8 cellular contexts compared by ENCODE assay signal in the genomic region with DNA sequence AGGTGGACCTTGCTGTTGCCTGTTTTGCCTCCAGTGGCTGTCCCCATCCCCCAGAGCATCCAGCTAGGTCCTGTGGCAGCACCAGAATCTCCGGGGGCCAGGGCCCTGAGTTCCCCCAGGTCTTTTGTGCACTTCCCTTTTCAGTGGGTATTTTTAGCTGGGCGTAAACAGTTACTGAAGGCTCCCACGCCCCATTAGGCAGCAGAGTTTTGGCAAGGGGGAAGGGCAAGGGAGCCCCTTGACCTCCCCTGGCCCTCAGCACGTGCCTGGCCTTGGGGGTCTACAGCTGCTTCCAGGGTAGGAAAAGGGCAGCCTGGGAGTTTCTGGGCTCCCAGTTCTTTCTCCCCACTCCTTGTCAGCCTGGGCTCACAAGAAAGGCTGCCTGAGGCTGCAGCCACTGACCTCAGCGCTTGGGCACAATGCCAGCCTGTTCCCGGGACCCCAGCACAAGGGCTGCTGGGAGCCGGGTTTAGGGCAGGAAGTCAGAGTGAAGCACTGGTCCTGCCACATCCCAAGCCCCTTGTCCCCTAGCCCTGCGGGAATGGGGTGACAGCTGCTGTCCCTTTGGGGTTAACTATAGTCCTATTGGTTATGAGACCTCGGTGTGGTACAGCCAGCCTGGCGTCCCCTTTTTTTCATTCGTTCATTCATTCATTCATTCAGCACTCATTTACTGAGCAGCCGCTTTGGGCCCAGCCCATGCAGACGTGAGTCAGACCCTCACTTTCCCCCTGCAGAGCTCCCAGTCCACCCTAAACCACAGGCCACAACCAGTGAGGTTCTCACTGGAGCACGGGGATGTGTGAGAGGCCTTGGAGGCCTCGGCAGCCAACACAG. TPM values are rescaled to one million over a fixed set of nuclear protein-coding genes. Genes with fewer than 3 reads are reported as not detected.
DNase-seq lines count a peak whose midpoint lies in the region; ATAC-seq and TF ChIP-seq lines count a peak whose summit lies in the region.

No MANE protein-coding gene starts in this region.

- peak in 1 of 2 donors; percentile 32 for TF ChIP-seq EP300 in tibial nerve (IDR thresholded peaks at IDR 0.05)

- H3K4me3 ChIP-seq in breast epithelium, result peak overlapping the region in 1 of 3 donors; percentile 25
- H3K4me3 ChIP-seq in tibial nerve, result peak overlapping the region in 1 of 4 donors; percentile 5

- H3K36me3 ChIP-seq in breast epithelium, result no peaks in the 10 kb centered on the region
- no peaks in the 10 kb centered on the region for H3K36me3 ChIP-seq in tibial nerve

- intact Hi-C loops in breast epithelium (cut with DNase I; ENCODE audit: low total_unique reads), result no loop called here

- H3K27me3 ChIP-seq in breast epithelium, result no peaks in the 10 kb centered on the region
- H3K27me3 ChIP-seq in tibial nerve, result no peaks in the 10 kb centered on the region

- no peak for TF ChIP-seq POLR2A in breast epithelium (IDR thresholded peaks at IDR 0.05)
- TF ChIP-seq POLR2A in tibial nerve (IDR thresholded peaks at IDR 0.05), result no peak

- no peaks in the 10 kb centered on the region for H3K9me3 ChIP-seq in breast epithelium
- no peaks in the 10 kb centered on the region for H3K9me3 ChIP-seq in tibial nerve

- peak; percentile 40 for DNase-seq in activated gamma-delta T cell treated with Interleukin-2 at 50 U/mL for 16 hours
- no peak for DNase-seq in activated gamma-delta T cell (lab: John Stamatoyannopoulos, UW)
- peak; percentile 95 for DNase-seq in RPMI7951 (ENCODE audit: low read depth)
- DNase-seq in breast epithelium (ENCODE audit: low spot score in 2 of 2), result no peak
- peak; percentile 88 for DNase-seq in medulla oblongata (ENCODE audit: extremely low spot score)
- peak; percentile 48 to 53 for DNase-seq in tibial nerve (ENCODE audit: low spot score in 2 of 2)
- DNase-seq in HuH-7.5 (ENCODE audit: low spot score), result no peak

- WGBS in tibial nerve, 2 donors, result 9 to 26% methylated on average over 11 to 15 of the region's 15 CpGs

- H3K4me1 ChIP-seq in breast epithelium (peaks cover 23 to 24% of the 10 kb centered on the region in 2 donors), tibial nerve (peaks cover 0 to 98% (median 83%) of the 10 kb centered on the region in 4 donors)

- H3K27ac ChIP-seq in breast epithelium (peak overlapping the region; percentile 60 to 84), tibial nerve (peak overlapping the region; percentile 35 to 88 (median 85))

- no peak for ATAC-seq in HG03432 (IDR thresholded peaks at IDR 0.05; ENCODE audit: unreplicated experiment)

- TF ChIP-seq CTCF in breast epithelium (IDR thresholded peaks at IDR 0.05), result no peak
- TF ChIP-seq CTCF in tibial nerve (IDR thresholded peaks at IDR 0.05), result no peak

RNA-seq across cellular contexts. Expression of a gene that starts 8.4 kb away (rescaled TPM):
- 21.4 and 24.6 TPM in 2 replicates for total RNA-seq in RPMI7951 (2014; rRNA removed; shearing (Covaris generic))
- 10 to 100 TPM; 18.7 to 26.2 (median 18.7) TPM for total RNA-seq in breast epithelium
- total RNA-seq in tibial nerve, result 10 to 100 TPM; 14.9 to 56.4 (median 24.5) TPM

RNA-seq across cellular contexts. Expression of a gene that starts 22.3 kb away (rescaled TPM):
- total RNA-seq in RPMI7951 (2014; rRNA removed; shearing (Covaris generic)), result not detected in 2 replicates
- under 1 TPM in 1 of 3 donors, not detected in 2; 0.15 TPM for total RNA-seq in breast epithelium
- total RNA-seq in tibial nerve, result under 1 TPM in 1 of 4 donors, not detected in 3; 0.42 TPM

RNA-seq across cellular contexts. Expression of a gene that starts 36.1 kb away (rescaled TPM):
- not detected in 2 replicates for total RNA-seq in RPMI7951 (2014; rRNA removed; shearing (Covaris generic))
- total RNA-seq in breast epithelium, result under 1 TPM in 1 of 3 donors, not detected in 2; 0.66 TPM
- not detected for total RNA-seq in tibial nerve

RNA-seq across cellular contexts. Expression of a gene that starts 41.7 kb away (rescaled TPM):
- total RNA-seq in RPMI7951 (2014; rRNA removed; shearing (Covaris generic)), result not detected in 2 replicates
- not detected for total RNA-seq in breast epithelium
- total RNA-seq in tibial nerve, result not detected

RNA-seq across cellular contexts. Expression of a gene that starts 52.7 kb away (rescaled TPM):
- total RNA-seq in RPMI7951 (2014; rRNA removed; shearing (Covaris generic)), result 14.3 and 15.1 TPM in 2 replicates
- 10 to 100 TPM; 28.3 to 48.8 (median 48.0) TPM for total RNA-seq in breast epithelium
- 10 to 100 TPM; 42.6 to 86.7 (median 48.9) TPM for total RNA-seq in tibial nerve

Comparison
In these comparisons a context has a peak if more than half of its experiments do, and no peak if none do; other contexts are left out.
1. DNase-seq: peak in activated gamma-delta T cell treated with Interleukin-2 at 50 U/mL for 16 hours (single experiment), RPMI7951 (single experiment), medulla oblongata (single experiment) and tibial nerve (2 of 2); none in activated gamma-delta T cell (single experiment), breast epithelium (0 of 2) and HuH-7.5 (single experiment).